Comparison of ENCODE assay signal across 8 cellular contexts in genomic region chr5:55037046-55037771, GRCh38. TPM values are rescaled to one million over a fixed set of nuclear protein-coding genes. Genes with fewer than 3 reads are reported as not detected.
DNase-seq lines count a peak whose midpoint lies in the region; ATAC-seq and TF ChIP-seq lines count a peak whose summit lies in the region.

No MANE protein-coding gene starts in this region.

- POLR2A ChIA-PET in activated naive CD8-positive, alpha-beta T cell treated with anti-CD3 and anti-CD28 coated beads, Interleukin-2, amount 10 ng/mL, durations not matched to agents 7 days and 5 days (lab: Charles Lee), result interaction anchor here (0.7 to 3.4 kb wide), 13 partner anchors 9 to 130 kb away, joined by 3 to 36 read pairs (median 4); no protein-coding TSS in a partner anchor

- H3K27ac ChIP-seq in DND-41 (ENCODE audit: low read length) (peak overlapping the region; percentile 91), RWPE2 (ENCODE audit: poor library complexity, severe bottlenecking) (no peak overlapping the region), smooth muscle cell (ENCODE audit: low read depth) (no peak overlapping the region), stomach (peak overlapping the region in 2 of 5 donors; percentile 21 to 22)

- H3K79me2 ChIP-seq in DND-41 (ENCODE audit: insufficient read depth, low read length) (no peaks in the 10 kb centered on the region), smooth muscle cell (ENCODE audit: low read depth) (no peaks in the 10 kb centered on the region)

- peaks cover 34% of the 10 kb centered on the region for H3K4me1 Mint-ChIP-seq in activated naive CD8-positive, alpha-beta T cell treated with anti-CD3 and anti-CD28 coated beads, Interleukin-2, amount 10 ng/mL, durations not matched to agents 7 days and 5 days

- ATAC-seq in DND-41 (ENCODE audit: insufficient read depth, low read depth) (peak; percentile 92), RWPE2 (ENCODE audit: low read depth) (no peak), GM19395 (IDR thresholded peaks at IDR 0.05; ENCODE audit: unreplicated experiment) (no peak), HG03442 (IDR thresholded peaks at IDR 0.05; ENCODE audit: unreplicated experiment) (no peak), HG03354 (IDR thresholded peaks at IDR 0.05; ENCODE audit: poor library complexity, severe bottlenecking, unreplicated experiment) (no peak)
- peak; percentile 96 for ATAC-seq in activated naive CD8-positive, alpha-beta T cell treated with anti-CD3 and anti-CD28 coated beads, Interleukin-2, amount 10 ng/mL, durations not matched to agents 7 days and 5 days (ENCODE audit: low read depth)

- H2AFZ ChIP-seq in DND-41 (ENCODE audit: low read depth, low read length), result peak overlapping the region; percentile 51
- H2AFZ ChIP-seq in smooth muscle cell (ENCODE audit: low read depth), result no peak overlapping the region

- no peak overlapping the region for H3K4me3 ChIP-seq in DND-41 (ENCODE audit: low read depth in 1 of 2, low read length in 2 of 2)
- no peak overlapping the region for H3K4me3 ChIP-seq in RWPE2 (ENCODE audit: severe bottlenecking)
- no peak overlapping the region for H3K4me3 ChIP-seq in smooth muscle cell
- H3K4me3 ChIP-seq in stomach, result no peak overlapping the region

- no peaks in the 10 kb centered on the region for H3K36me3 ChIP-seq in DND-41 (ENCODE audit: insufficient read depth, low read length)
- no peaks in the 10 kb centered on the region for H3K36me3 ChIP-seq in RWPE2 (ENCODE audit: low read depth)
- no peaks in the 10 kb centered on the region for H3K36me3 ChIP-seq in smooth muscle cell (ENCODE audit: low read depth)
- H3K36me3 ChIP-seq in stomach, result no peaks in the 10 kb centered on the region

- H3K9me3 ChIP-seq in DND-41 (ENCODE audit: insufficient read depth, low read length, severe bottlenecking), result no peaks in the 10 kb centered on the region
- H3K9me3 ChIP-seq in RWPE2 (ENCODE audit: severe bottlenecking), result no peaks in the 10 kb centered on the region
- H3K9me3 ChIP-seq in smooth muscle cell (replicated peaks; ENCODE audit: low read depth), result no peaks in the 10 kb centered on the region
- no peaks in the 10 kb centered on the region for H3K9me3 ChIP-seq in stomach

- no peak for TF ChIP-seq POLR2A in stomach (IDR thresholded peaks at IDR 0.05)

- H3K27me3 Mint-ChIP-seq in activated naive CD8-positive, alpha-beta T cell treated with anti-CD3 and anti-CD28 coated beads, Interleukin-2, amount 10 ng/mL, durations not matched to agents 7 days and 5 days, result no peaks in the 10 kb centered on the region

- H3K4me2 ChIP-seq in DND-41 (ENCODE audit: insufficient read depth, low read length) (peak overlapping the region; percentile 15; the same call in 1 of the 2 replicates), smooth muscle cell (peak overlapping the region; percentile 53)

- TF ChIP-seq CTCF in DND-41 (IDR thresholded peaks at IDR 0.05; ENCODE audit: borderline replicate concordance, extremely low read depth, low read length, poor library complexity, severe bottlenecking), result peak; percentile 38
- peak; percentile 9 for TF ChIP-seq CTCF in RWPE2 (IDR thresholded peaks at IDR 0.05; ENCODE audit: poor library complexity, severe bottlenecking)
- TF ChIP-seq CTCF in smooth muscle cell (IDR thresholded peaks at IDR 0.05; ENCODE audit: borderline replicate concordance, insufficient read depth, poor library complexity, severe bottlenecking), result no peak
- TF ChIP-seq CTCF in stomach (IDR thresholded peaks at IDR 0.05), result no peak

- DNase-seq in DND-41 (peak; percentile 74), RWPE2 (ENCODE audit: low spot score) (no peak), smooth muscle cell (lab: John Stamatoyannopoulos, UW; ENCODE audit: unreplicated experiment) (no peak), stomach (no peak)
- peak; percentile 36 for DNase-seq in activated naive CD8-positive, alpha-beta T cell treated with anti-CD3 and anti-CD28 coated beads, Interleukin-2, amount 10 ng/mL, durations not matched to agents 7 days and 5 days

- no peaks in the 10 kb centered on the region for H4K20me1 ChIP-seq in DND-41 (ENCODE audit: insufficient read depth, low read length)
- H4K20me1 ChIP-seq in smooth muscle cell (ENCODE audit: low read depth), result no peaks in the 10 kb centered on the region

- no peaks in the 10 kb centered on the region for H3K27me3 ChIP-seq in DND-41 (ENCODE audit: insufficient read depth, low read length, poor library complexity)
- H3K27me3 ChIP-seq in RWPE2 (ENCODE audit: insufficient read depth, poor library complexity, severe bottlenecking), result no peaks in the 10 kb centered on the region
- H3K27me3 ChIP-seq in smooth muscle cell (ENCODE audit: low read depth), result no peaks in the 10 kb centered on the region
- no peaks in the 10 kb centered on the region for H3K27me3 ChIP-seq in stomach

- TF ChIP-seq EP300 in stomach (IDR thresholded peaks at IDR 0.05), result no peak

- H3K27ac Mint-ChIP-seq in activated naive CD8-positive, alpha-beta T cell treated with anti-CD3 and anti-CD28 coated beads, Interleukin-2, amount 10 ng/mL, durations not matched to agents 7 days and 5 days, result peak overlapping the region; percentile 92

- H3K9ac ChIP-seq in DND-41 (ENCODE audit: low read depth, low read length) (peak overlapping the region; percentile 42), smooth muscle cell (ENCODE audit: low read depth) (no peak overlapping the region)

- H3K9me3 Mint-ChIP-seq in activated naive CD8-positive, alpha-beta T cell treated with anti-CD3 and anti-CD28 coated beads, Interleukin-2, amount 10 ng/mL, durations not matched to agents 7 days and 5 days, result peaks cover 9% of the 10 kb centered on the region

- H3F3A ChIP-seq in smooth muscle cell (ENCODE audit: low read depth), result no peaks in the 10 kb centered on the region

- WGBS in smooth muscle cell (ENCODE audit: low lambda C conversion rate), result 63% methylated on average over 7 of the region's 7 CpGs
- WGBS in stomach, 5 donors, result 62 to 72% (median 69%) methylated on average over 7 of the region's 7 CpGs

- H3K36me3 Mint-ChIP-seq in activated naive CD8-positive, alpha-beta T cell treated with anti-CD3 and anti-CD28 coated beads, Interleukin-2, amount 10 ng/mL, durations not matched to agents 7 days and 5 days, result peaks cover 30% of the 10 kb centered on the region

- H3K4me3 Mint-ChIP-seq in activated naive CD8-positive, alpha-beta T cell treated with anti-CD3 and anti-CD28 coated beads, Interleukin-2, amount 10 ng/mL, durations not matched to agents 7 days and 5 days, result peak overlapping the region; percentile 38

- H3K4me1 ChIP-seq in DND-41 (ENCODE audit: insufficient read depth, low read length), result peaks cover 36% of the 10 kb centered on the region
- no peaks in the 10 kb centered on the region for H3K4me1 ChIP-seq in RWPE2 (ENCODE audit: insufficient read depth, poor library complexity, severe bottlenecking)
- H3K4me1 ChIP-seq in smooth muscle cell (ENCODE audit: low read depth), result peaks cover 9% of the 10 kb centered on the region
- H3K4me1 ChIP-seq in stomach, result no peaks in the 10 kb centered on the region

- intact Hi-C loops in stomach (cut with DNase I; ENCODE audit: low total_unique reads), result no loop called here

RNA-seq across cellular contexts. Expression of gene GZMK, which starts 13.2 kb away (rescaled TPM):
- 10 to 100 TPM; 60.4 to 72.4 TPM for total RNA-seq in activated naive CD8-positive, alpha-beta T cell treated with anti-CD3 and anti-CD28 coated beads, Interleukin-2, amount 10 ng/mL, durations not matched to agents 7 days and 5 days
- total RNA-seq in smooth muscle cell (not detected in 2 replicates), stomach (not detected)
- polyA plus RNA-seq in smooth muscle cell (not detected in 2 replicates), stomach (under 1 TPM in 2 of 3 donors, not detected in 1; 0.56 to 0.78 TPM)

RNA-seq across cellular contexts. Expression of gene ESM1, which starts 51.8 kb away (rescaled TPM):
- 1 to 10 TPM in 1 of 2 experiments, under 1 TPM in 1; 0.42 to 1.1 TPM for total RNA-seq in activated naive CD8-positive, alpha-beta T cell treated with anti-CD3 and anti-CD28 coated beads, Interleukin-2, amount 10 ng/mL, durations not matched to agents 7 days and 5 days
- 0.27 TPM in 1 of 2 replicates, not detected in the other for total RNA-seq in smooth muscle cell
- polyA plus RNA-seq in smooth muscle cell, result not detected in 2 replicates
- total RNA-seq in stomach, result under 1 TPM in 1 of 5 donors, not detected in 4; 0.55 TPM
- under 1 TPM; 0.15 to 0.61 (median 0.56) TPM for polyA plus RNA-seq in stomach

Comparison
In these comparisons a context has a peak if more than half of its experiments do, and no peak if none do; other contexts are left out.
1. ATAC-seq: peak in DND-41 (single experiment) and activated naive CD8-positive, alpha-beta T cell treated with anti-CD3 and anti-CD28 coated beads, Interleukin-2, amount 10 ng/mL, durations not matched to agents 7 days and 5 days (single experiment); none in RWPE2 (single experiment), GM19395 (single experiment), HG03442 (single experiment) and HG03354 (single experiment).
2. DNase-seq: peak in DND-41 (single experiment) and activated naive CD8-positive, alpha-beta T cell treated with anti-CD3 and anti-CD28 coated beads, Interleukin-2, amount 10 ng/mL, durations not matched to agents 7 days and 5 days (single experiment); none in RWPE2 (single experiment), smooth muscle cell (single experiment) and stomach (single experiment).
3. CTCF ChIP-seq: peak in DND-41 (single experiment) and RWPE2 (single experiment); none in smooth muscle cell (single experiment) and stomach (0 of 7).
4. RNA of gene GZMK, which starts 13.2 kb away (total RNA-seq): 60.4 to 72.4 TPM in activated naive CD8-positive, alpha-beta T cell treated with anti-CD3 and anti-CD28 coated beads, Interleukin-2, amount 10 ng/mL, durations not matched to agents 7 days and 5 days; not detected in smooth muscle cell and not detected in stomach; every median in the first group is over 10 times any median in the second.